1 cellular context compared by ENCODE assay signal in the genomic region with DNA sequence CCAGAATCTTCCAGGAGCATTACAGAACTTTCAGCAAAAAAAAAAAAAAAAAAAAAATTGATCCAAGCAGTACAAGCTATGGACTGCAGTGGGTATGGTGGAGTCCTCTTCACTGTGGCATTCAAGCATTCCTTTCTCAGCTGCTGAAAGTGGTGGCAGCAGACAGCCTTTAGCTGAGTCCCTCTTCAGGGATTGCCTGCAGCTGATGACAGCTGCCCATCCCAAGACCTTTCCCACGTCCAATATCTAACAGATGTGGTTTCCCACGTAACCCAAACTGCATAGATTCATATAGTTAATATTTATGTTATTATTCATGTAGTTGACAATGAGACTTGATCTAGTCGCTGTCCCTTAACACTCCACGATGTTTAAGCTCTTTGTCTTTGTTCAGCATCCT.
TF ChIP-seq lines count a peak whose summit lies in the region.

No MANE protein-coding gene starts in this region.

TF ChIP-seq in GM23338, 12 proteins besides CTCF, POLR2A, EP300 and RAD21:
- TF ChIP-seq ZNF462 (CRISPR knock-in tag; IDR thresholded peaks at IDR 0.05) (no peak), ZNF114 (CRISPR knock-in tag; IDR thresholded peaks at IDR 0.05) (no peak), EZH2 (IDR thresholded peaks at IDR 0.05; ENCODE audit: low read depth, unreplicated experiment) (no peak), POLR2AphosphoS5 (IDR thresholded peaks at IDR 0.05; ENCODE audit: low read depth) (no peak), STAT1 (IDR thresholded peaks at IDR 0.05; ENCODE audit: unreplicated experiment) (no peak), NANOG (IDR thresholded peaks at IDR 0.05; ENCODE audit: borderline replicate concordance) (no peak), JUNB (IDR thresholded peaks at IDR 0.05; ENCODE audit: unreplicated experiment) (no peak), ETS1 (IDR thresholded peaks at IDR 0.05) (no peak), ZNF331 (CRISPR knock-in tag; IDR thresholded peaks at IDR 0.05; ENCODE audit: low read depth) (no peak), EZH2phosphoT487 (IDR thresholded peaks at IDR 0.05; ENCODE audit: unreplicated experiment) (no peak)
